8 cellular contexts compared by ENCODE assay signal in genomic region chr5:845031-845675, GRCh38. TPM values are rescaled to one million over a fixed set of nuclear protein-coding genes. Genes with fewer than 3 reads are reported as not detected.
DNase-seq lines count a peak whose midpoint lies in the region; ATAC-seq and TF ChIP-seq lines count a peak whose summit lies in the region.
"Not testable (repeated sequence)": the region's sequence is repeated elsewhere in the genome, so short reads cannot be mapped to it uniquely, and the experiment has no call there.

No MANE protein-coding gene starts in this region.

- H3K4me1 Mint-ChIP-seq in Caco-2 (ENCODE audit: low read depth, unreplicated experiment); T-helper 17 cell; endothelial cell (ENCODE audit: unreplicated experiment); type B pancreatic cell (ENCODE audit: unreplicated experiment): not testable (repeated sequence)

- peak; percentile 3 to 26 for DNase-seq in Caco-2
- DNase-seq in T-helper 17 cell: peak in 2 of 3 donors; percentile 6 to 7
- peak; percentile 3 for DNase-seq in activated gamma-delta T cell treated with Interleukin-2 at 50 U/mL for 16 hours
- DNase-seq in endothelial cell (ENCODE audit: low spot score): not testable (repeated sequence)
- peak in 2 of 3 donors; percentile 50 to 52 for DNase-seq in right cardiac atrium
- DNase-seq in medulla oblongata (ENCODE audit: extremely low spot score): peak; percentile 1
- DNase-seq in psoas muscle: peak; percentile 11 to 48
- DNase-seq in type B pancreatic cell (ENCODE audit: extremely low spot score, unreplicated experiment): peak; percentile 67

- intact Hi-C loops in Caco-2 (cut with micrococcal nuclease; ENCODE audit: unreplicated experiment): not testable (repeated sequence)
- intact Hi-C loops in right cardiac atrium (cut with DNase I): loop anchor here in 1 of 4 donors (10.0 kb wide), 1 partner anchor 90 kb away; no protein-coding TSS in a partner anchor
- intact Hi-C loops in psoas muscle (cut with DNase I): loop anchor here in 1 of 2 donors (10.0 kb wide), 1 partner anchor 80 kb away; no protein-coding TSS in a partner anchor

- H3K4me1 ChIP-seq in Caco-2; right cardiac atrium (ENCODE audit: control insufficient read depth, insufficient read depth, low read length); psoas muscle: not testable (repeated sequence)

- H3K27ac Mint-ChIP-seq in Caco-2 (ENCODE audit: unreplicated experiment); T-helper 17 cell; type B pancreatic cell: not testable (repeated sequence)
- peak overlapping the region; percentile 13 for H3K27ac Mint-ChIP-seq in endothelial cell (ENCODE audit: unreplicated experiment)

- not testable (repeated sequence) for H3K36me3 ChIP-seq in Caco-2 (ENCODE audit: control insufficient read depth, insufficient read depth, low read length); psoas muscle (ENCODE audit: insufficient read depth in 1 of 2, low read depth in 1 of 2)

- not testable (repeated sequence) for H3K27me3 ChIP-seq in Caco-2 (replicated peaks; ENCODE audit: control insufficient read depth, insufficient read depth, low read length); right cardiac atrium (ENCODE audit: control insufficient read depth, insufficient read depth); psoas muscle (ENCODE audit: insufficient read depth in 3 of 3, low read length in 2 of 3)

- not testable (repeated sequence) for H3K27me3 Mint-ChIP-seq in Caco-2 (ENCODE audit: insufficient read depth, unreplicated experiment); T-helper 17 cell; type B pancreatic cell
- H3K27me3 Mint-ChIP-seq in endothelial cell (ENCODE audit: unreplicated experiment): peaks cover 24% of the 10 kb centered on the region

- H3K27ac ChIP-seq in right cardiac atrium (ENCODE audit: low read length); psoas muscle: not testable (repeated sequence)

- H3K4me3 Mint-ChIP-seq in Caco-2 (ENCODE audit: unreplicated experiment); T-helper 17 cell; endothelial cell (ENCODE audit: unreplicated experiment); type B pancreatic cell: not testable (repeated sequence)

- POLR2A ChIA-PET in Caco-2 (lab: Charles Lee): not testable (repeated sequence)

- BruUV-seq in Caco-2 (replicated peaks; lab: Mats Ljungman, UMichigan): not testable (repeated sequence)

- not testable (repeated sequence) for H3K4me3 ChIP-seq in Caco-2 (ENCODE audit: low read depth, low read length); right cardiac atrium (ENCODE audit: low read length); psoas muscle

- H3K36me3 Mint-ChIP-seq in Caco-2 (ENCODE audit: insufficient read depth, unreplicated experiment); T-helper 17 cell (ENCODE audit: low read depth); type B pancreatic cell: not testable (repeated sequence)
- peaks cover 11% of the 10 kb centered on the region for H3K36me3 Mint-ChIP-seq in endothelial cell (ENCODE audit: low read depth, unreplicated experiment)

- not testable (repeated sequence) for H3K9me3 ChIP-seq in Caco-2; T-helper 17 cell (ENCODE audit: control insufficient read depth, low read length, poor library complexity, severe bottlenecking); right cardiac atrium (ENCODE audit: control insufficient read depth, low read length); psoas muscle

- not testable (repeated sequence) for TF ChIP-seq CTCF in Caco-2 (IDR thresholded peaks at IDR 0.05; ENCODE audit: insufficient read depth in 1 of 2, low read depth in 1 of 2, low read length in 1 of 2, severe bottlenecking in 1 of 2, unreplicated experiment in 1 of 2); endothelial cell (IDR thresholded peaks at IDR 0.05; ENCODE audit: unreplicated experiment); psoas muscle (IDR thresholded peaks at IDR 0.05); type B pancreatic cell (conservative IDR thresholded peaks at IDR 0.05)

- H3K9me3 Mint-ChIP-seq in Caco-2 (ENCODE audit: unreplicated experiment); endothelial cell (ENCODE audit: unreplicated experiment); type B pancreatic cell: not testable (repeated sequence)

- WGBS in right cardiac atrium: 79% methylated on average over 13 of the region's 21 CpGs
- 79 to 82% (median 79%) methylated on average over 11 to 13 of the region's 21 CpGs for WGBS in psoas muscle, 3 donors

- CTCF ChIA-PET in Caco-2 (lab: Charles Lee): not testable (repeated sequence)

- not testable (repeated sequence) for ATAC-seq in T-helper 17 cell
- ATAC-seq in right cardiac atrium (peak in 1 of 2 donors; percentile 1), psoas muscle (peak in 1 of 4 donors; percentile 15)

RNA-seq across cellular contexts. Expression of gene ZDHHC11, which starts 5.6 kb away (rescaled TPM):
- total RNA-seq in Caco-2 (2022) (3.6 and 5.0 TPM in 2 replicates), T-helper 17 cell (10 to 100 TPM; 27.7 to 37.1 TPM), endothelial cell (ENCODE audit: unreplicated experiment) (14.3 TPM), right cardiac atrium (10 to 100 TPM; 19.3 to 66.1 (median 37.4) TPM), psoas muscle (1 to 10 TPM; 1.6 to 9.4 (median 2.8) TPM), type B pancreatic cell (ENCODE audit: low replicate concordance) (20.8 and 27.5 TPM in 2 replicates)
- polyA plus RNA-seq in right cardiac atrium (5.8 TPM), psoas muscle (1 to 10 TPM in 1 of 3 donors, under 1 TPM in 2; 0.44 to 6.7 (median 0.51) TPM)

RNA-seq across cellular contexts. Expression of gene BRD9, which starts 47.4 kb away (rescaled TPM):
- 76.2 and 77.5 TPM in 2 replicates for total RNA-seq in Caco-2 (2022)
- total RNA-seq in T-helper 17 cell: 100 to 1,000 TPM; 179 to 200 TPM
- total RNA-seq in endothelial cell (ENCODE audit: unreplicated experiment): 53.0 TPM
- total RNA-seq in right cardiac atrium: 10 to 100 TPM; 25.1 to 41.3 (median 34.0) TPM
- polyA plus RNA-seq in right cardiac atrium: 17.1 TPM
- total RNA-seq in psoas muscle: 10 to 100 TPM; 21.3 to 28.0 (median 22.3) TPM
- polyA plus RNA-seq in psoas muscle: 10 to 100 TPM; 18.7 to 26.6 (median 24.8) TPM
- 38.2 and 55.6 TPM in 2 replicates for total RNA-seq in type B pancreatic cell (ENCODE audit: low replicate concordance)

RNA-seq across cellular contexts. Expression of gene TRIP13, which starts 47.5 kb away (rescaled TPM):
- total RNA-seq in Caco-2 (2022) (40.2 and 42.5 TPM in 2 replicates), T-helper 17 cell (1 to 10 TPM; 1.0 to 2.6 TPM), endothelial cell (ENCODE audit: unreplicated experiment) (8.4 TPM), right cardiac atrium (under 1 TPM; 0.25 to 0.94 (median 0.58) TPM), psoas muscle (under 1 TPM; 0.39 to 0.89 (median 0.76) TPM), type B pancreatic cell (ENCODE audit: low replicate concordance) (9.3 and 18.2 TPM in 2 replicates)
- polyA plus RNA-seq in right cardiac atrium (0.27 TPM), psoas muscle (1 to 10 TPM in 1 of 3 donors, under 1 TPM in 2; 0.44 to 2.9 (median 0.83) TPM)
